In genomic region chr11:67266424-67267187, GRCh38 we compare ENCODE assay signal across 1 cellular context.
TF ChIP-seq lines count a peak whose summit lies in the region.

TSS of gene GRK2 (plus strand) at chr11:67266473. CDS start at chr11:67266700, 227 bp downstream.

TF ChIP-seq in WTC11, 78 proteins besides CTCF, POLR2A, EP300 and RAD21 (continued from another document):
- TF ChIP-seq E2F4 (CRISPR knock-in tag; IDR thresholded peaks at IDR 0.05; ENCODE audit: borderline replicate concordance, low read depth) (no peak), ARID4B (CRISPR knock-in tag; IDR thresholded peaks at IDR 0.05; ENCODE audit: borderline replicate concordance) (no peak), PREB (CRISPR knock-in tag; IDR thresholded peaks at IDR 0.05; ENCODE audit: borderline replicate concordance) (no peak), AR (CRISPR knock-in tag; IDR thresholded peaks at IDR 0.05) (no peak), SP1 (CRISPR knock-in tag; conservative IDR thresholded peaks at IDR 0.05) (no peak)
